ENCODE assay signal across 11 cellular contexts in genomic region chr2:117815946-117816345, GRCh38. TPM values are rescaled to one million over a fixed set of nuclear protein-coding genes. Genes with fewer than 3 reads are reported as not detected.
DNase-seq lines count a peak whose midpoint lies in the region; ATAC-seq, FAIRE-seq and TF ChIP-seq lines count a peak whose summit lies in the region.
"Had no signal": no experiment of that assay in that cellular context is flagged by ENCODE, and none has a peak within 500 bp of the region (broad histone marks: within the 10 kb centered on the region; RNA-seq: fewer than 3 reads in every experiment).

No MANE protein-coding gene starts in this region.

- no peak for TF ChIP-seq CTCF in keratinocyte (optimal IDR thresholded peaks at IDR 0.05 in 1 of 3, IDR thresholded peaks at IDR 0.05 in 1 of 3, conservative IDR thresholded peaks at IDR 0.05 in 1 of 3; ENCODE audit: extremely low read depth in 1 of 3, insufficient read depth in 2 of 3, low read length in 3 of 3)
- no peak for TF ChIP-seq CTCF in GM20000 (IDR thresholded peaks at IDR 0.05; ENCODE audit: extremely low read depth, missing control alignments)
- no peak for TF ChIP-seq CTCF in mucosa of descending colon (IDR thresholded peaks at IDR 0.05)

- peak overlapping the region; percentile 94 for H3K4me3 Mint-ChIP-seq in activated T-cell treated with anti-CD3 and anti-CD28 coated beads, Interleukin-2, amount 50 U/mL, for 4 hours
- peak overlapping the region; percentile 90 for H3K4me3 Mint-ChIP-seq in activated T-helper 1 cell treated with anti-CD3 and anti-CD28 coated beads, Interleukin-12 subunit alpha, Interleukin-12 subunit beta, Interleukin-2, Interleukin-4 antibody, amounts not matched to agents 30 ng/mL and 10 ng/mL and 1 ng/mL, durations not matched to agents 14 hours and 24 hours and 36 hours

- H2AFZ ChIP-seq in keratinocyte (ENCODE audit: control insufficient read depth, low read length), result no peak overlapping the region

- dilution Hi-C loops in keratinocyte (cut with MboI; ENCODE audit: extremely low pct_ligation_motif_present, low sequenced_read_pairs), result no loop called here

- no peak for FAIRE-seq in keratinocyte (lab: Jason Lieb, UNC)
- FAIRE-seq: frontal cortex had no signal

- intact Hi-C loops in activated T-helper 1 cell treated with anti-CD3 and anti-CD28 coated beads, Interleukin-12 subunit alpha, Interleukin-12 subunit beta, Interleukin-2, Interleukin-4 antibody, amounts not matched to agents 30 ng/mL and 10 ng/mL and 1 ng/mL, durations not matched to agents 14 hours and 24 hours and 36 hours (cut with micrococcal nuclease), result loop anchor here (2.0 to 10.0 kb wide), 4 partner anchors 409 to 1949 kb away; partner anchors contain the start of genes C2orf76 and DBI
- intact Hi-C loops in mucosa of descending colon (cut with DNase I, micrococcal nuclease), result no loop called here

- H3K27me3 ChIP-seq in keratinocyte (ENCODE audit: control insufficient read depth, extremely low read depth, insufficient read depth, low read length) (no peaks in the 10 kb centered on the region), stomach smooth muscle (ENCODE audit: control insufficient read depth in 1 of 2, insufficient read depth in 2 of 2, low read length in 2 of 2) (no peaks in the 10 kb centered on the region)

- H3K4me3 ChIP-seq in keratinocyte (ENCODE audit: control insufficient read depth in 2 of 3, extremely low read depth in 1 of 3, insufficient read depth in 2 of 3, low read depth in 1 of 3, low read length in 3 of 3) (peak overlapping the region in 2 of 3 experiments; percentile 67 to 88), stomach smooth muscle (ENCODE audit: low read length in 2 of 2) (peak overlapping the region; percentile 95 to 98), mucosa of descending colon (no peak overlapping the region)

- H3K9me3 Mint-ChIP-seq in activated T-cell treated with anti-CD3 and anti-CD28 coated beads, Interleukin-2, amount 50 U/mL, for 4 hours, result no peaks in the 10 kb centered on the region
- no peaks in the 10 kb centered on the region for H3K9me3 Mint-ChIP-seq in activated T-helper 1 cell treated with anti-CD3 and anti-CD28 coated beads, Interleukin-12 subunit alpha, Interleukin-12 subunit beta, Interleukin-2, Interleukin-4 antibody, amounts not matched to agents 30 ng/mL and 10 ng/mL and 1 ng/mL, durations not matched to agents 14 hours and 24 hours and 36 hours

- H3K9me1 ChIP-seq in keratinocyte (ENCODE audit: control insufficient read depth, extremely low read depth, insufficient read depth, low read length), result no peaks in the 10 kb centered on the region

- H3K36me3 ChIP-seq in keratinocyte (ENCODE audit: control insufficient read depth in 2 of 2, extremely low read depth in 1 of 2, insufficient read depth in 2 of 2, low read length in 2 of 2), result peaks cover 11 to 18% of the 10 kb centered on the region in 2 experiments
- H3K36me3 ChIP-seq in stomach smooth muscle (ENCODE audit: control insufficient read depth in 2 of 2, insufficient read depth in 2 of 2, low read length in 2 of 2), result peaks cover 21 to 30% of the 10 kb centered on the region in 2 donors
- peaks cover under 1% of the 10 kb centered on the region for H3K36me3 ChIP-seq in mucosa of descending colon (ENCODE audit: low read depth)

- H3K4me1 ChIP-seq in keratinocyte (ENCODE audit: control insufficient read depth, extremely low read depth, insufficient read depth, low read length) (peaks cover 6% of the 10 kb centered on the region), stomach smooth muscle (ENCODE audit: control insufficient read depth, insufficient read depth, low read length) (peaks cover 6% of the 10 kb centered on the region), mucosa of descending colon (ENCODE audit: low read depth) (peaks cover 17% of the 10 kb centered on the region)

- peaks cover 4% of the 10 kb centered on the region for H4K20me1 ChIP-seq in keratinocyte (ENCODE audit: control insufficient read depth, extremely low read depth, insufficient read depth, low read length)

- H3K4me2 ChIP-seq in keratinocyte (ENCODE audit: control insufficient read depth, extremely low read depth, insufficient read depth, low read depth, low read length), result peak overlapping the region; percentile 29

- H3K9ac ChIP-seq in keratinocyte (ENCODE audit: control insufficient read depth, extremely low read depth, insufficient read depth, low read length) (no peak overlapping the region), stomach smooth muscle (ENCODE audit: low read length in 2 of 2) (peak overlapping the region; percentile 2 to 97)

- no peak overlapping the region for H3K27ac Mint-ChIP-seq in activated T-helper 1 cell treated with anti-CD3 and anti-CD28 coated beads, Interleukin-12 subunit alpha, Interleukin-12 subunit beta, Interleukin-2, Interleukin-4 antibody, amounts not matched to agents 30 ng/mL and 10 ng/mL and 1 ng/mL, durations not matched to agents 14 hours and 24 hours and 36 hours

- H3K36me3 Mint-ChIP-seq in activated T-cell treated with anti-CD3 and anti-CD28 coated beads, Interleukin-2, amount 50 U/mL, for 4 hours (ENCODE audit: insufficient read depth), result peaks cover 39% of the 10 kb centered on the region
- H3K36me3 Mint-ChIP-seq in activated T-helper 1 cell treated with anti-CD3 and anti-CD28 coated beads, Interleukin-12 subunit alpha, Interleukin-12 subunit beta, Interleukin-2, Interleukin-4 antibody, amounts not matched to agents 30 ng/mL and 10 ng/mL and 1 ng/mL, durations not matched to agents 14 hours and 24 hours and 36 hours (ENCODE audit: low read depth), result peaks cover 47% of the 10 kb centered on the region

- no peak for DNase-seq in activated T-cell treated with anti-CD3 and anti-CD28 coated beads, Interleukin-2, amount 50 U/mL, for 4 hours
- no peak for DNase-seq in activated T-cell treated with anti-CD3 and anti-CD28 coated beads for 4 hours
- DNase-seq in activated T-helper 1 cell treated with anti-CD3 and anti-CD28 coated beads, Interleukin-12 subunit alpha, Interleukin-12 subunit beta, Interleukin-2, Interleukin-4 antibody, amounts not matched to agents 30 ng/mL and 10 ng/mL and 1 ng/mL, durations not matched to agents 14 hours and 24 hours and 36 hours (ENCODE audit: low spot score), result no peak
- DNase-seq in keratinocyte (ENCODE audit: low read depth, low spot score), result no peak
- DNase-seq in GM20000 (ENCODE audit: low spot score), result no peak
- no peak for DNase-seq in mucosa of descending colon
- DNase-seq: AML-193, NCI-H226 had no signal

- H3K4me1 Mint-ChIP-seq in activated T-cell treated with anti-CD3 and anti-CD28 coated beads, Interleukin-2, amount 50 U/mL, for 4 hours (ENCODE audit: low read depth), result peaks cover 47% of the 10 kb centered on the region
- H3K4me1 Mint-ChIP-seq in activated T-helper 1 cell treated with anti-CD3 and anti-CD28 coated beads, Interleukin-12 subunit alpha, Interleukin-12 subunit beta, Interleukin-2, Interleukin-4 antibody, amounts not matched to agents 30 ng/mL and 10 ng/mL and 1 ng/mL, durations not matched to agents 14 hours and 24 hours and 36 hours (ENCODE audit: low read depth), result peaks cover 53% of the 10 kb centered on the region

- no peaks in the 10 kb centered on the region for H3K27me3 Mint-ChIP-seq in activated T-cell treated with anti-CD3 and anti-CD28 coated beads, Interleukin-2, amount 50 U/mL, for 4 hours (ENCODE audit: low read depth)
- H3K27me3 Mint-ChIP-seq in activated T-helper 1 cell treated with anti-CD3 and anti-CD28 coated beads, Interleukin-12 subunit alpha, Interleukin-12 subunit beta, Interleukin-2, Interleukin-4 antibody, amounts not matched to agents 30 ng/mL and 10 ng/mL and 1 ng/mL, durations not matched to agents 14 hours and 24 hours and 36 hours (ENCODE audit: insufficient read depth), result peaks cover 1% of the 10 kb centered on the region

- no peak for ATAC-seq in activated T-cell treated with anti-CD3 and anti-CD28 coated beads, Interleukin-2, amount 50 U/mL, for 4 hours
- ATAC-seq in GM21786 (IDR thresholded peaks at IDR 0.05; ENCODE audit: unreplicated experiment), result no peak
- ATAC-seq in mucosa of descending colon, result no peak

- H3K9me3 ChIP-seq in keratinocyte (ENCODE audit: control insufficient read depth, low read depth, low read length), result no peaks in the 10 kb centered on the region
- no peaks in the 10 kb centered on the region for H3K9me3 ChIP-seq in stomach smooth muscle (ENCODE audit: control insufficient read depth in 2 of 2, low read length in 2 of 2)
- H3K9me3 ChIP-seq in mucosa of descending colon, result no peaks in the 10 kb centered on the region

- peaks cover 37% of the 10 kb centered on the region for H3K79me2 ChIP-seq in keratinocyte (ENCODE audit: control insufficient read depth, insufficient read depth, low read length)

- H3K27ac ChIP-seq in keratinocyte (ENCODE audit: control insufficient read depth, insufficient read depth, low read length) (peak overlapping the region; percentile 89), stomach smooth muscle (ENCODE audit: low read length) (no peak overlapping the region)

RNA-seq across cellular contexts. Expression of gene DDX18, which starts 1.5 kb away (rescaled TPM):
- total RNA-seq in activated T-cell treated with anti-CD3 and anti-CD28 coated beads, Interleukin-2, amount 50 U/mL, for 4 hours, result 100 to 1,000 TPM; 204 to 229 (median 210) TPM
- total RNA-seq in activated T-helper 1 cell treated with anti-CD3 and anti-CD28 coated beads, Interleukin-12 subunit alpha, Interleukin-12 subunit beta, Interleukin-2, Interleukin-4 antibody, amounts not matched to agents 30 ng/mL and 10 ng/mL and 1 ng/mL, durations not matched to agents 14 hours and 24 hours and 36 hours, result 133 and 143 TPM in 2 replicates
- 50.1 to 73.4 TPM (median 51.8 TPM) in 3 replicates for polyA plus RNA-seq in keratinocyte
- 64.3 TPM for polyA plus RNA-seq in keratinocyte (2011; ENCODE audit: low read depth)
- polyA plus RNA-seq in keratinocyte (2011; cell fraction: cytosol; rRNA removed), result 25.1 and 52.7 TPM in 2 replicates
- 54.6 and 63.3 TPM in 2 replicates for polyA plus RNA-seq in keratinocyte (2011; cell fraction: nucleus; rRNA removed)
- polyA plus RNA-seq in keratinocyte (2012; ENCODE audit: low replicate concordance), result 48.3 and 53.6 TPM in 2 replicates
- 22.2 to 64.2 TPM (median 45.8 TPM) in 3 replicates for polyA minus RNA-seq in keratinocyte
- polyA minus RNA-seq in keratinocyte (2011; cell fraction: cytosol; rRNA and poly(A)+ RNA removed), result 25.7 TPM
- 23.5 and 47.9 TPM in 2 replicates for polyA minus RNA-seq in keratinocyte (2011; cell fraction: nucleus; rRNA and poly(A)+ RNA removed)
- total RNA-seq in mucosa of descending colon, result 10 to 100 TPM; 42.4 to 48.1 (median 43.1) TPM
